13 cellular contexts compared by ENCODE assay signal in genomic region chr11:124224618-124225423, GRCh38. TPM values are rescaled to one million over a fixed set of nuclear protein-coding genes. Genes with fewer than 3 reads are reported as not detected.
"Had no signal": no experiment of that assay in that cellular context is flagged by ENCODE, and none has a peak within 500 bp of the region (broad histone marks: within the 10 kb centered on the region; RNA-seq: fewer than 3 reads in every experiment).

No MANE protein-coding gene starts in this region.

RNA-seq across cellular contexts. Expression of gene OR8G1, which starts 16.1 kb away (rescaled TPM):
- total RNA-seq: activated CD4-positive, alpha-beta T cell treated with anti-CD3 and anti-CD28 coated beads, Interleukin-2, amount 10 ng/mL, durations not matched to agents 7 days and 5 days; activated naive CD4-positive, alpha-beta T cell treated with anti-CD3 and anti-CD28 coated beads, Interleukin-2, amount 50 U/mL, for 72 hours; activated T-cell treated with anti-CD3 and anti-CD28 coated beads, Interleukin-2, amount 50 U/mL, for 72 hours; cardiac septum; esophagus mucosa; kidney; left ventricle myocardium inferior; myocyte; ovary; sigmoid colon; spleen; suprapubic skin; ureter had no signal
- polyA plus RNA-seq: ovary, sigmoid colon, spleen had no signal

RNA-seq across cellular contexts. Expression of gene OR8G5, which starts 31.4 kb away (rescaled TPM):
- total RNA-seq: activated CD4-positive, alpha-beta T cell treated with anti-CD3 and anti-CD28 coated beads, Interleukin-2, amount 10 ng/mL, durations not matched to agents 7 days and 5 days; activated naive CD4-positive, alpha-beta T cell treated with anti-CD3 and anti-CD28 coated beads, Interleukin-2, amount 50 U/mL, for 72 hours; activated T-cell treated with anti-CD3 and anti-CD28 coated beads, Interleukin-2, amount 50 U/mL, for 72 hours; cardiac septum; esophagus mucosa; kidney; left ventricle myocardium inferior; myocyte; ovary; sigmoid colon; spleen; suprapubic skin; ureter had no signal
- polyA plus RNA-seq: ovary, spleen had no signal

RNA-seq across cellular contexts. Expression of gene OR10D3, which starts 41.7 kb away (rescaled TPM):
- total RNA-seq: activated CD4-positive, alpha-beta T cell treated with anti-CD3 and anti-CD28 coated beads, Interleukin-2, amount 10 ng/mL, durations not matched to agents 7 days and 5 days; activated naive CD4-positive, alpha-beta T cell treated with anti-CD3 and anti-CD28 coated beads, Interleukin-2, amount 50 U/mL, for 72 hours; activated T-cell treated with anti-CD3 and anti-CD28 coated beads, Interleukin-2, amount 50 U/mL, for 72 hours; cardiac septum; esophagus mucosa; kidney; left ventricle myocardium inferior; myocyte; ovary; sigmoid colon; spleen; suprapubic skin; ureter had no signal
- polyA plus RNA-seq: ovary, sigmoid colon, spleen had no signal
